9 cellular contexts compared by ENCODE assay signal in genomic region chr7:100540073-100540723, GRCh38. TPM values are rescaled to one million over a fixed set of nuclear protein-coding genes. Genes with fewer than 3 reads are reported as not detected.
DNase-seq lines count a peak whose midpoint lies in the region; ATAC-seq lines count a peak whose summit lies in the region.
"Had no signal": no experiment of that assay in that cellular context is flagged by ENCODE, and none has a peak within 500 bp of the region (broad histone marks: within the 10 kb centered on the region; RNA-seq: fewer than 3 reads in every experiment).

No MANE protein-coding gene starts in this region.

- H3K4me1 ChIP-seq in subcutaneous abdominal adipose tissue (ENCODE audit: control insufficient read depth in 5 of 5, insufficient read depth in 5 of 5, low read length in 5 of 5): peaks cover 4 to 27% (median 17%) of the 10 kb centered on the region in 5 donors

- H3K27ac Mint-ChIP-seq in T-helper 1 cell treated with Interleukin-12 subunit alpha and Interleukin-12 subunit beta and Interleukin-4 antibody, amounts not matched to agents 30 μg/mL and 1 μg/mL, for 36 hours: peak overlapping the region; percentile 62
- H3K27ac Mint-ChIP-seq in activated naive CD4-positive, alpha-beta T cell treated with anti-CD3 and anti-CD28 coated beads, Interleukin-2, amount 50 U/mL, for 72 hours: peak overlapping the region; percentile 88 to 93

- no peaks in the 10 kb centered on the region for H3K9me3 ChIP-seq in subcutaneous abdominal adipose tissue (ENCODE audit: control insufficient read depth in 5 of 5, low read length in 5 of 5)

- no peak overlapping the region for H3K27ac ChIP-seq in subcutaneous abdominal adipose tissue (ENCODE audit: low read depth, low read length)

- no peaks in the 10 kb centered on the region for H3K27me3 Mint-ChIP-seq in T-helper 1 cell treated with Interleukin-12 subunit alpha and Interleukin-12 subunit beta and Interleukin-4 antibody, amounts not matched to agents 30 μg/mL and 1 μg/mL, for 36 hours (ENCODE audit: low read depth)

- peaks cover 9% of the 10 kb centered on the region for H3K36me3 Mint-ChIP-seq in T-helper 1 cell treated with Interleukin-12 subunit alpha and Interleukin-12 subunit beta and Interleukin-4 antibody, amounts not matched to agents 30 μg/mL and 1 μg/mL, for 36 hours (ENCODE audit: low read depth)
- peaks cover 12% of the 10 kb centered on the region in 2 donors for H3K36me3 Mint-ChIP-seq in activated naive CD4-positive, alpha-beta T cell treated with anti-CD3 and anti-CD28 coated beads, Interleukin-2, amount 50 U/mL, for 72 hours

- H3K4me3 Mint-ChIP-seq in T-helper 1 cell treated with Interleukin-12 subunit alpha and Interleukin-12 subunit beta and Interleukin-4 antibody, amounts not matched to agents 30 μg/mL and 1 μg/mL, for 36 hours: peak overlapping the region; percentile 98

- H3K4me1 Mint-ChIP-seq in T-helper 1 cell treated with Interleukin-12 subunit alpha and Interleukin-12 subunit beta and Interleukin-4 antibody, amounts not matched to agents 30 μg/mL and 1 μg/mL, for 36 hours (ENCODE audit: low read depth): peaks cover 52% of the 10 kb centered on the region

- DNase-seq in T-helper 1 cell (no peak), kidney glomerular epithelial cell (lab: John Stamatoyannopoulos, UW) (peak; percentile 20), NCI-H146 (lab: John Stamatoyannopoulos, UW) (no peak), RPMI8226 (no peak)
- DNase-seq in activated naive CD4-positive, alpha-beta T cell treated with anti-CD3 and anti-CD28 coated beads, Interleukin-2, amount 50 U/mL, for 72 hours (ENCODE audit: low spot score in 2 of 2): no peak
- DNase-seq in activated CD4-positive, alpha-beta T cell treated with anti-CD3 and anti-CD28 coated beads for 1 hour: no peak
- DNase-seq: NCI-H226 had no signal

- no peaks in the 10 kb centered on the region for H3K36me3 ChIP-seq in subcutaneous abdominal adipose tissue (ENCODE audit: control insufficient read depth in 5 of 5, insufficient read depth in 5 of 5, low read length in 5 of 5)

- H3K9me3 Mint-ChIP-seq in T-helper 1 cell treated with Interleukin-12 subunit alpha and Interleukin-12 subunit beta and Interleukin-4 antibody, amounts not matched to agents 30 μg/mL and 1 μg/mL, for 36 hours: no peaks in the 10 kb centered on the region
- no peaks in the 10 kb centered on the region for H3K9me3 Mint-ChIP-seq in activated naive CD4-positive, alpha-beta T cell treated with anti-CD3 and anti-CD28 coated beads, Interleukin-2, amount 50 U/mL, for 72 hours

- H3K9ac ChIP-seq in subcutaneous abdominal adipose tissue (ENCODE audit: low read length in 5 of 5): peak overlapping the region; percentile 28 to 79 (median 51)

- H3K4me3 ChIP-seq in subcutaneous abdominal adipose tissue (ENCODE audit: low read depth in 1 of 5, low read length in 5 of 5): peak overlapping the region; percentile 70 to 85 (median 78)

- no peaks in the 10 kb centered on the region for H3K27me3 ChIP-seq in subcutaneous abdominal adipose tissue (ENCODE audit: control insufficient read depth in 5 of 5, insufficient read depth in 4 of 5, low read length in 5 of 5)

- no peak for ATAC-seq in activated naive CD4-positive, alpha-beta T cell treated with anti-CD3 and anti-CD28 coated beads, Interleukin-2, amount 50 U/mL, for 72 hours

RNA-seq across cellular contexts. Expression of gene AGFG2, which starts 1.2 kb away (rescaled TPM):
- total RNA-seq in activated naive CD4-positive, alpha-beta T cell treated with anti-CD3 and anti-CD28 coated beads, Interleukin-2, amount 50 U/mL, for 72 hours: 10 to 100 TPM; 47.3 to 59.9 TPM

RNA-seq across cellular contexts. Expression of gene SAP25, which starts 33.5 kb away (rescaled TPM):
- 10 to 100 TPM; 10.6 to 26.0 TPM for total RNA-seq in activated naive CD4-positive, alpha-beta T cell treated with anti-CD3 and anti-CD28 coated beads, Interleukin-2, amount 50 U/mL, for 72 hours

RNA-seq across cellular contexts. Expression of gene LRCH4, which starts 45.7 kb away (rescaled TPM):
- 100 to 1,000 TPM in 1 of 2 donors, 10 to 100 TPM in 1; 76.2 to 178 TPM for total RNA-seq in activated naive CD4-positive, alpha-beta T cell treated with anti-CD3 and anti-CD28 coated beads, Interleukin-2, amount 50 U/mL, for 72 hours

RNA-seq across cellular contexts. Expression of gene FBXO24, which starts 45.9 kb away (rescaled TPM):
- 1 to 10 TPM; 1.9 to 4.0 TPM for total RNA-seq in activated naive CD4-positive, alpha-beta T cell treated with anti-CD3 and anti-CD28 coated beads, Interleukin-2, amount 50 U/mL, for 72 hours

RNA-seq across cellular contexts. Expression of gene NYAP1, which starts 56.5 kb away (rescaled TPM):
- 1 to 10 TPM in 1 of 2 donors, under 1 TPM in 1; 0.89 to 1.0 TPM for total RNA-seq in activated naive CD4-positive, alpha-beta T cell treated with anti-CD3 and anti-CD28 coated beads, Interleukin-2, amount 50 U/mL, for 72 hours
